2 cellular contexts compared by ENCODE assay signal in the genomic region with DNA sequence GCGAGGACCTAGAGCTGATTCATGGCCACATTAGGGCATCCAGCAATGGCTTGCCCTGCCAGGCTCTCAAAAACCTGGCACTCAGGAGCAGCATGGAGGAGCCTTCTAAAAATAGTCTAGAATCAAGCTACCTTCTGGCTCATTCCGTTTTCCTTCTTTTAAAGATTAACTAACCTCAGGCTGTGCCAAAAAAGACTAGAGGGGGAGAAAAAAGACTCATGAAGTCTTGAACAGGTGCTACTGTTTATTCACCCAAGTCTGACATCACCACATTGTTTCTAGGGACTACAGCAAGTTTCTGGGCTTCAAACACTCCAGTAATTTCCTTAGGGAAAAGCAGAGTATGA.
TF ChIP-seq lines count a peak whose summit lies in the region.

No MANE protein-coding gene starts in this region.

TF ChIP-seq in SK-N-SH treated with all-trans-retinoic acid at 6 μM for 48 hours, 23 proteins besides CTCF, POLR2A, EP300 and RAD21 (continued from another document):
- TF ChIP-seq BACH2 (CRISPR knock-in tag; IDR thresholded peaks at IDR 0.05; ENCODE audit: borderline replicate concordance) (no peak), ISL1 (CRISPR knock-in tag; IDR thresholded peaks at IDR 0.05) (no peak), ZFP3 (CRISPR knock-in tag; IDR thresholded peaks at IDR 0.05) (no peak), CREB5 (CRISPR knock-in tag; IDR thresholded peaks at IDR 0.05; ENCODE audit: low read depth) (no peak), PATZ1 (CRISPR knock-in tag; IDR thresholded peaks at IDR 0.05; ENCODE audit: borderline replicate concordance) (no peak), ZC3H10 (CRISPR knock-in tag; IDR thresholded peaks at IDR 0.05) (no peak), ZNF565 (CRISPR knock-in tag; conservative IDR thresholded peaks at IDR 0.05; ENCODE audit: low read depth) (no peak)

TF ChIP-seq in SK-N-SH, 30 proteins besides CTCF, POLR2A, EP300 and RAD21 (continued from another document):
- TF ChIP-seq NRF1 (IDR thresholded peaks at IDR 0.05; ENCODE audit: low read depth, low read length), result no peak
